11 cellular contexts compared by ENCODE assay signal in genomic region chr14:20667957-20668356, GRCh38. TPM values are rescaled to one million over a fixed set of nuclear protein-coding genes. Genes with fewer than 3 reads are reported as not detected.
A peak's percentile ranks its signal among the peaks of the same experiment; 100 is the strongest.
DNase-seq lines count a peak whose midpoint lies in the region; ATAC-seq, FAIRE-seq and TF ChIP-seq lines count a peak whose summit lies in the region.
"Had no signal": no experiment of that assay in that cellular context is flagged by ENCODE, and none has a peak within 500 bp of the region (broad histone marks: within the 10 kb centered on the region; RNA-seq: fewer than 3 reads in every experiment).

No MANE protein-coding gene starts in this region.

- peaks cover 0 to 10% of the 10 kb centered on the region in 2 donors for H3K36me3 Mint-ChIP-seq in activated naive CD4-positive, alpha-beta T cell treated with anti-CD3 and anti-CD28 coated beads, Interleukin-2, amount 50 U/mL, for 72 hours

- no peaks in the 10 kb centered on the region for H3K27me3 ChIP-seq in SJCRH30

- no peak for DNase-seq in activated naive CD4-positive, alpha-beta T cell treated with anti-CD3 and anti-CD28 coated beads, Interleukin-2, amount 50 U/mL, for 72 hours (ENCODE audit: low spot score in 2 of 2)
- DNase-seq in activated gamma-delta T cell (lab: John Stamatoyannopoulos, UW) (no peak), SJCRH30 (no peak), D721Med (ENCODE audit: insufficient read length, low spot score) (no peak), inferior parietal cortex (ENCODE audit: extremely low spot score) (no peak)
- DNase-seq: activated CD8-positive, alpha-beta memory T cell treated with anti-CD3 and anti-CD28 coated beads for 24 hours; NCI-H2171 treated with DMSO at 0.1 percent for 48 hours had no signal

- no peaks in the 10 kb centered on the region for H3K4me1 ChIP-seq in SJCRH30

- no peak overlapping the region for H3K4me3 ChIP-seq in SJCRH30

- peak; percentile 71 for TF ChIP-seq POLR2A in GM18505 (IDR thresholded peaks at IDR 0.05; ENCODE audit: borderline replicate concordance, extremely low read depth, insufficient read depth, insufficient read length)

- no peaks in the 10 kb centered on the region for H3K36me3 ChIP-seq in SJCRH30

- no peak for FAIRE-seq in D721Med (lab: Jason Lieb, UNC)

- peak; percentile 60 for ATAC-seq in GM18505 (IDR thresholded peaks at IDR 0.05; ENCODE audit: unreplicated experiment)
- ATAC-seq in GM19468 (IDR thresholded peaks at IDR 0.05; ENCODE audit: extremely low read depth, unreplicated experiment): peak; percentile 86
- peak; percentile 68 for ATAC-seq in HG03108 (IDR thresholded peaks at IDR 0.05; ENCODE audit: unreplicated experiment)
- ATAC-seq in activated naive CD4-positive, alpha-beta T cell treated with anti-CD3 and anti-CD28 coated beads, Interleukin-2, amount 50 U/mL, for 72 hours: peak; percentile 76 to 77

- no peaks in the 10 kb centered on the region for H3K9me3 ChIP-seq in SJCRH30 (replicated peaks)

- no peak overlapping the region for H3K27ac ChIP-seq in SJCRH30

- no peak for TF ChIP-seq CTCF in D721Med (IDR thresholded peaks at IDR 0.05; ENCODE audit: insufficient read depth, missing control alignments)

- peak overlapping the region; percentile 55 to 81 for H3K27ac Mint-ChIP-seq in activated naive CD4-positive, alpha-beta T cell treated with anti-CD3 and anti-CD28 coated beads, Interleukin-2, amount 50 U/mL, for 72 hours

- peaks cover 5 to 8% of the 10 kb centered on the region in 2 donors for H3K9me3 Mint-ChIP-seq in activated naive CD4-positive, alpha-beta T cell treated with anti-CD3 and anti-CD28 coated beads, Interleukin-2, amount 50 U/mL, for 72 hours

RNA-seq across cellular contexts. Expression of gene RNASE4, which starts 16.4 kb away (rescaled TPM):
- under 1 TPM; 0.23 to 0.60 TPM for total RNA-seq in activated naive CD4-positive, alpha-beta T cell treated with anti-CD3 and anti-CD28 coated beads, Interleukin-2, amount 50 U/mL, for 72 hours
- total RNA-seq in SJCRH30 (2014; rRNA removed; shearing (Covaris generic)): 0.69 and 0.71 TPM in 2 replicates

RNA-seq across cellular contexts. Expression of gene ANG, which starts 20.6 kb away (rescaled TPM):
- 1 to 10 TPM in 1 of 2 donors, under 1 TPM in 1; 0.48 to 4.1 TPM for total RNA-seq in activated naive CD4-positive, alpha-beta T cell treated with anti-CD3 and anti-CD28 coated beads, Interleukin-2, amount 50 U/mL, for 72 hours
- 0.49 and 0.79 TPM in 2 replicates for total RNA-seq in SJCRH30 (2014; rRNA removed; shearing (Covaris generic))

RNA-seq across cellular contexts. Expression of gene OR6S1, which starts 26.5 kb away (rescaled TPM):
- total RNA-seq in activated naive CD4-positive, alpha-beta T cell treated with anti-CD3 and anti-CD28 coated beads, Interleukin-2, amount 50 U/mL, for 72 hours: not detected
- not detected in 2 replicates for total RNA-seq in SJCRH30 (2014; rRNA removed; shearing (Covaris generic))
- total RNA-seq: liver had no signal
